1 cellular context compared by ENCODE assay signal in the genomic region with DNA sequence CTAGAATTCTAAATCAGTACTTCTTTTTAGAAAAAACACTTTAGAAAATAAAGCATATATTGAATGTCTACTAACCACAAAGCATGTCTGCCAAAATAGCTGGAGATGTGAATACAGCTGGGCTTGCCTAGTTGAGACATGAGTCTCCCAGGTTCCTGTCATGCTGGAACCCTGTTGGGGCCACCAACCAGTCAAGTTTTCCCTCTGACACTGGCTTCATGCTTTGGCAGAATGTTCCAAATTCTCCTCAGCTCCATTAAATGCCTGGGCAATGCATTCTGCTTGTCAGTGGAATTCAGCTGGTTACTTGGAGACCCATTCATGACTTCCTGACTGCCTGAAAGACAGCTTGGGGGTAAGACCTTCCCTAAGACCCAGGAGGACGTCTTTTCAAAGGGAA.
TF ChIP-seq lines count a peak whose summit lies in the region.

No MANE protein-coding gene starts in this region.

TF ChIP-seq in IMR-90, 13 proteins besides CTCF, POLR2A, EP300 and RAD21 (continued from another document):
- TF ChIP-seq, protein P1, sequence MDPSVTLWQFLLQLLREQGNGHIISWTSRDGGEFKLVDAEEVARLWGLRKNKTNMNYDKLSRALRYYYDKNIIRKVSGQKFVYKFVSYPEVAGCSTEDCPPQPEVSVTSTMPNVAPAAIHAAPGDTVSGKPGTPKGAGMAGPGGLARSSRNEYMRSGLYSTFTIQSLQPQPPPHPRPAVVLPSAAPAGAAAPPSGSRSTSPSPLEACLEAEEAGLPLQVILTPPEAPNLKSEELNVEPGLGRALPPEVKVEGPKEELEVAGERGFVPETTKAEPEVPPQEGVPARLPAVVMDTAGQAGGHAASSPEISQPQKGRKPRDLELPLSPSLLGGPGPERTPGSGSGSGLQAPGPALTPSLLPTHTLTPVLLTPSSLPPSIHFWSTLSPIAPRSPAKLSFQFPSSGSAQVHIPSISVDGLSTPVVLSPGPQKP (IDR thresholded peaks at IDR 0.05; ENCODE audit: borderline replicate concordance, low read depth, low read length), result no peak
- TF ChIP-seq MXI1 (IDR thresholded peaks at IDR 0.05; ENCODE audit: borderline replicate concordance, low read depth, low read length) (no peak), CHD1 (IDR thresholded peaks at IDR 0.05; ENCODE audit: low read depth, low read length) (no peak), RFX5 (IDR thresholded peaks at IDR 0.05; ENCODE audit: low read depth, low read length) (no peak), MAFK (IDR thresholded peaks at IDR 0.05; ENCODE audit: low read depth, low read length) (no peak), MAZ (IDR thresholded peaks at IDR 0.05; ENCODE audit: borderline replicate concordance, low read depth, low read length) (no peak)
- TF ChIP-seq, protein P2, sequence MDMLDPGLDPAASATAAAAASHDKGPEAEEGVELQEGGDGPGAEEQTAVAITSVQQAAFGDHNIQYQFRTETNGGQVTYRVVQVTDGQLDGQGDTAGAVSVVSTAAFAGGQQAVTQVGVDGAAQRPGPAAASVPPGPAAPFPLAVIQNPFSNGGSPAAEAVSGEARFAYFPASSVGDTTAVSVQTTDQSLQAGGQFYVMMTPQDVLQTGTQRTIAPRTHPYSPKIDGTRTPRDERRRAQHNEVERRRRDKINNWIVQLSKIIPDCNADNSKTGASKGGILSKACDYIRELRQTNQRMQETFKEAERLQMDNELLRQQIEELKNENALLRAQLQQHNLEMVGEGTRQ (IDR thresholded peaks at IDR 0.05; ENCODE audit: low read depth, low read length), result no peak
TF ChIP-seq in IMR-90: peak in this region for 0.
